1 cellular context compared by ENCODE assay signal in the genomic region with DNA sequence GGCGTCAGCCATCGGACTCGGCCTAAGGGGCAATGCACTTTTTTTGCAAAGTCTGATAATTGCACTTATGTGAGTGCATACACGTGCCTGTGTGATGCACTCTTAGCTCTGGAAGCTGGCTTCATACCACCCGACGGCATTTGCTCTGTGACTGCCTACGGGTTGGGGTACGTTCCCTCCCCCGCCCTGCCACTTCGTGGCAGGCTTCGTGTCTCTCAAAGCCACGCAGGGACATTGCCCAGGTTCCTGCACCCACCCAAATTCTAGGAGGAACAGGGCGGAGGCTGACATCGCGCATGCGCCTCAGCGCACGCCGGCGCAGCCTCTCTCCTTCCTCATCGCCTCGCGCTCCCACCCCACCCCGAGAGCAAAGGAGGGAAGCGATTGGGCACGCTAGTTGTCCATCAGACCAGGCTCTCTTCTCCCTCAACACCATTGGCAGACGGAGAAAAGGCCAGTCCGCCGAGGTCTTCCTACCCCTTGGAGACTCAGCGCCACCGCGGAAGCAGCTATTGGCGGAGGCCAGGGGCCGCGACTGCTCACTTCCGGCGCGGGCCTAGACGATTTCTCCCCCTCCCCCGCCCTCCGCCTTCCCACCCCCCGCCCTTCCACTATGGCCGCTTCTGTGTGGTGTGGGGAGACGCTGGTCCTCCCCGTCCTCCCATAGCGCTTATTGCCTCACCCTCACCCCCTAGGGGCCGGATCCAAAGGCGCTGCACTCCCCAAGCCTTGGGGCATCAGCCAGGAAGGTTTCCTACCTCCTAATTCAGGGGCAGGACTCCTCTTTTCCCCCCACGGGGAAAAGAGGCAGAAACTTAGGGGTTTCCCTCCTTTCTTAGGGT.
TF ChIP-seq lines count a peak whose summit lies in the region.

A gene with protein sequence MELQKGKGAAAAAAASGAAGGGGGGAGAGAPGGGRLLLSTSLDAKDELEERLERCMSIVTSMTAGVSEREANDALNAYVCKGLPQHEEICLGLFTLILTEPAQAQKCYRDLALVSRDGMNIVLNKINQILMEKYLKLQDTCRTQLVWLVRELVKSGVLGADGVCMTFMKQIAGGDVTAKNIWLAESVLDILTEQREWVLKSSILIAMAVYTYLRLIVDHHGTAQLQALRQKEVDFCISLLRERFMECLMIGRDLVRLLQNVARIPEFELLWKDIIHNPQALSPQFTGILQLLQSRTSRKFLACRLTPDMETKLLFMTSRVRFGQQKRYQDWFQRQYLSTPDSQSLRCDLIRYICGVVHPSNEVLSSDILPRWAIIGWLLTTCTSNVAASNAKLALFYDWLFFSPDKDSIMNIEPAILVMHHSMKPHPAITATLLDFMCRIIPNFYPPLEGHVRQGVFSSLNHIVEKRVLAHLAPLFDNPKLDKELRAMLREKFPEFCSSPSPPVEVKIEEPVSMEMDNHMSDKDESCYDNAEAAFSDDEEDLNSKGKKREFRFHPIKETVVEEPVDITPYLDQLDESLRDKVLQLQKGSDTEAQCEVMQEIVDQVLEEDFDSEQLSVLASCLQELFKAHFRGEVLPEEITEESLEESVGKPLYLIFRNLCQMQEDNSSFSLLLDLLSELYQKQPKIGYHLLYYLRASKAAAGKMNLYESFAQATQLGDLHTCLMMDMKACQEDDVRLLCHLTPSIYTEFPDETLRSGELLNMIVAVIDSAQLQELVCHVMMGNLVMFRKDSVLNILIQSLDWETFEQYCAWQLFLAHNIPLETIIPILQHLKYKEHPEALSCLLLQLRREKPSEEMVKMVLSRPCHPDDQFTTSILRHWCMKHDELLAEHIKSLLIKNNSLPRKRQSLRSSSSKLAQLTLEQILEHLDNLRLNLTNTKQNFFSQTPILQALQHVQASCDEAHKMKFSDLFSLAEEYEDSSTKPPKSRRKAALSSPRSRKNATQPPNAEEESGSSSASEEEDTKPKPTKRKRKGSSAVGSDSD (plus strand): TSS at position 588 of the 842 bp plus-strand sequence. CDS start 585 bp downstream, outside the sequence.

TF ChIP-seq in K562, 482 proteins besides CTCF, POLR2A, EP300 and RAD21 (continued from another document and continues in another):
- TF ChIP-seq, protein P1, sequence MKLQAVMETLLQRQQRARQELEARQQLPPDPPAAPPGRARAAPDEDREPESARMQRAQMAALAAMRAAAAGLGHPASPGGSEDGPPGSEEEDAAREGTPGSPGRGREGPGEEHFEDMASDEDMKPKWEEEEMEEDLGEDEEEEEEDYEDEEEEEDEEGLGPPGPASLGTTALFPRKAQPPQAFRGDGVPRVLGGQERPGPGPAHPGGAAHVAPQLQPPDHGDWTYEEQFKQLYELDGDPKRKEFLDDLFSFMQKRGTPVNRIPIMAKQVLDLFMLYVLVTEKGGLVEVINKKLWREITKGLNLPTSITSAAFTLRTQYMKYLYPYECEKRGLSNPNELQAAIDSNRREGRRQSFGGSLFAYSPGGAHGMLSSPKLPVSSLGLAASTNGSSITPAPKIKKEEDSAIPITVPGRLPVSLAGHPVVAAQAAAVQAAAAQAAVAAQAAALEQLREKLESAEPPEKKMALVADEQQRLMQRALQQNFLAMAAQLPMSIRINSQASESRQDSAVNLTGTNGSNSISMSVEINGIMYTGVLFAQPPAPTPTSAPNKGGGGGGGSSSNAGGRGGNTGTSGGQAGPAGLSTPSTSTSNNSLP (IDR thresholded peaks at IDR 0.05; ENCODE audit: borderline replicate concordance, low read depth, low read length), result no peak
- TF ChIP-seq KAT7 (CRISPR knock-in tag; IDR thresholded peaks at IDR 0.05; ENCODE audit: borderline replicate concordance) (0 out of 2 replicates have a peak, but pooled peaks have one; percentile 27), ILF3 (IDR thresholded peaks at IDR 0.05; ENCODE audit: borderline replicate concordance) (no peak), HNRNPL (IDR thresholded peaks at IDR 0.05; ENCODE audit: low read depth, low read length) (no peak), NRF1 (conservative IDR thresholded peaks at IDR 0.05 in 1 of 2, IDR thresholded peaks at IDR 0.05 in 1 of 2) (peak; percentile 97 to 98), HNRNPH1 (optimal IDR thresholded peaks at IDR 0.05; ENCODE audit: low read depth, low read length) (no peak), IFI16 (CRISPR knock-in tag; IDR thresholded peaks at IDR 0.05) (no peak), ZNF644 (tag; IDR thresholded peaks at IDR 0.05; ENCODE audit: low read depth) (no peak; the same call in 1 of the 2 replicates), ETV6 (IDR thresholded peaks at IDR 0.05; ENCODE audit: borderline replicate concordance in 1 of 2, low read depth in 2 of 2, low read length in 1 of 2) (no peak; a peak in 1 of 4 replicates), ETV6 (CRISPR knock-in tag; IDR thresholded peaks at IDR 0.05; ENCODE audit: borderline replicate concordance) (no peak), ZNF79 (CRISPR knock-in tag; IDR thresholded peaks at IDR 0.05; ENCODE audit: low read depth) (no peak), ASH1L (IDR thresholded peaks at IDR 0.05; ENCODE audit: borderline replicate concordance, low read depth, partially characterized antibody) (peak; percentile 92), TEAD2 (tag; IDR thresholded peaks at IDR 0.05) (no peak), NCOR1 (IDR thresholded peaks at IDR 0.05) (no peak), MAFG (tag; conservative IDR thresholded peaks at IDR 0.05) (no peak), SIRT6 (IDR thresholded peaks at IDR 0.05; ENCODE audit: low read depth, low read length) (no peak), FOXA1 (IDR thresholded peaks at IDR 0.05; ENCODE audit: borderline replicate concordance) (no peak), SRSF1 (IDR thresholded peaks at IDR 0.05; ENCODE audit: low read depth, low read length) (no peak), ETS2 (tag; IDR thresholded peaks at IDR 0.05; ENCODE audit: borderline replicate concordance, poor library complexity, severe bottlenecking) (no peak), ZNF444 (CRISPR knock-in tag; IDR thresholded peaks at IDR 0.05) (peak; percentile 75; the same call in 1 of the 2 replicates), SIX5 (IDR thresholded peaks at IDR 0.05; ENCODE audit: borderline replicate concordance in 1 of 2, insufficient read depth in 1 of 2, low read depth in 1 of 2, low read length in 2 of 2) (no peak), SREBF2 (CRISPR knock-in tag; IDR thresholded peaks at IDR 0.05) (no peak), PML (IDR thresholded peaks at IDR 0.05; ENCODE audit: low read length) (peak; percentile 27; the same call in 1 of the 2 replicates), GATAD2A (IDR thresholded peaks at IDR 0.05) (no peak), PHF21A (IDR thresholded peaks at IDR 0.05; ENCODE audit: borderline replicate concordance, low read depth) (no peak), PRPF4 (IDR thresholded peaks at IDR 0.05; ENCODE audit: insufficient read depth, low read depth, low read length, poor library complexity, severe bottlenecking) (no peak), TRIM24 (IDR thresholded peaks at IDR 0.05) (no peak), KAT2B (IDR thresholded peaks at IDR 0.05; ENCODE audit: low read depth, low read length) (no peak), TBL1XR1 (IDR thresholded peaks at IDR 0.05; ENCODE audit: low read length in 2 of 2) (no peak), KLF16 (IDR thresholded peaks at IDR 0.05) (no peak), TAF7 (tag; IDR thresholded peaks at IDR 0.05) (peak; percentile 72), PHB2 (IDR thresholded peaks at IDR 0.05; ENCODE audit: low read depth) (no peak), FUS (optimal IDR thresholded peaks at IDR 0.05; ENCODE audit: low read depth, low read length) (no peak)
- TF ChIP-seq, protein P2, sequence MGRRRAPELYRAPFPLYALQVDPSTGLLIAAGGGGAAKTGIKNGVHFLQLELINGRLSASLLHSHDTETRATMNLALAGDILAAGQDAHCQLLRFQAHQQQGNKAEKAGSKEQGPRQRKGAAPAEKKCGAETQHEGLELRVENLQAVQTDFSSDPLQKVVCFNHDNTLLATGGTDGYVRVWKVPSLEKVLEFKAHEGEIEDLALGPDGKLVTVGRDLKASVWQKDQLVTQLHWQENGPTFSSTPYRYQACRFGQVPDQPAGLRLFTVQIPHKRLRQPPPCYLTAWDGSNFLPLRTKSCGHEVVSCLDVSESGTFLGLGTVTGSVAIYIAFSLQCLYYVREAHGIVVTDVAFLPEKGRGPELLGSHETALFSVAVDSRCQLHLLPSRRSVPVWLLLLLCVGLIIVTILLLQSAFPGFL (CRISPR knock-in tag; IDR thresholded peaks at IDR 0.05), result no peak
- TF ChIP-seq, protein P3, sequence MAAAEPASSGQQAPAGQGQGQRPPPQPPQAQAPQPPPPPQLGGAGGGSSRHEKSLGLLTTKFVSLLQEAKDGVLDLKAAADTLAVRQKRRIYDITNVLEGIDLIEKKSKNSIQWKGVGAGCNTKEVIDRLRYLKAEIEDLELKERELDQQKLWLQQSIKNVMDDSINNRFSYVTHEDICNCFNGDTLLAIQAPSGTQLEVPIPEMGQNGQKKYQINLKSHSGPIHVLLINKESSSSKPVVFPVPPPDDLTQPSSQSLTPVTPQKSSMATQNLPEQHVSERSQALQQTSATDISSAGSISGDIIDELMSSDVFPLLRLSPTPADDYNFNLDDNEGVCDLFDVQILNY (CRISPR knock-in tag; IDR thresholded peaks at IDR 0.05), result no peak
- TF ChIP-seq, protein P4, sequence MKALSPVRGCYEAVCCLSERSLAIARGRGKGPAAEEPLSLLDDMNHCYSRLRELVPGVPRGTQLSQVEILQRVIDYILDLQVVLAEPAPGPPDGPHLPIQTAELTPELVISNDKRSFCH (CRISPR knock-in tag; IDR thresholded peaks at IDR 0.05), result no peak
- TF ChIP-seq, protein P4 (tag; IDR thresholded peaks at IDR 0.05), result peak; percentile 70; the same call in 1 of the 2 replicates
- TF ChIP-seq, protein P5, sequence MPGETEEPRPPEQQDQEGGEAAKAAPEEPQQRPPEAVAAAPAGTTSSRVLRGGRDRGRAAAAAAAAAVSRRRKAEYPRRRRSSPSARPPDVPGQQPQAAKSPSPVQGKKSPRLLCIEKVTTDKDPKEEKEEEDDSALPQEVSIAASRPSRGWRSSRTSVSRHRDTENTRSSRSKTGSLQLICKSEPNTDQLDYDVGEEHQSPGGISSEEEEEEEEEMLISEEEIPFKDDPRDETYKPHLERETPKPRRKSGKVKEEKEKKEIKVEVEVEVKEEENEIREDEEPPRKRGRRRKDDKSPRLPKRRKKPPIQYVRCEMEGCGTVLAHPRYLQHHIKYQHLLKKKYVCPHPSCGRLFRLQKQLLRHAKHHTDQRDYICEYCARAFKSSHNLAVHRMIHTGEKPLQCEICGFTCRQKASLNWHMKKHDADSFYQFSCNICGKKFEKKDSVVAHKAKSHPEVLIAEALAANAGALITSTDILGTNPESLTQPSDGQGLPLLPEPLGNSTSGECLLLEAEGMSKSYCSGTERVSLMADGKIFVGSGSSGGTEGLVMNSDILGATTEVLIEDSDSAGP (CRISPR knock-in tag; IDR thresholded peaks at IDR 0.05), result no peak
- TF ChIP-seq, protein P6, sequence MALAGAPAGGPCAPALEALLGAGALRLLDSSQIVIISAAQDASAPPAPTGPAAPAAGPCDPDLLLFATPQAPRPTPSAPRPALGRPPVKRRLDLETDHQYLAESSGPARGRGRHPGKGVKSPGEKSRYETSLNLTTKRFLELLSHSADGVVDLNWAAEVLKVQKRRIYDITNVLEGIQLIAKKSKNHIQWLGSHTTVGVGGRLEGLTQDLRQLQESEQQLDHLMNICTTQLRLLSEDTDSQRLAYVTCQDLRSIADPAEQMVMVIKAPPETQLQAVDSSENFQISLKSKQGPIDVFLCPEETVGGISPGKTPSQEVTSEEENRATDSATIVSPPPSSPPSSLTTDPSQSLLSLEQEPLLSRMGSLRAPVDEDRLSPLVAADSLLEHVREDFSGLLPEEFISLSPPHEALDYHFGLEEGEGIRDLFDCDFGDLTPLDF (CRISPR knock-in tag; IDR thresholded peaks at IDR 0.05), result no peak
- TF ChIP-seq, protein P7, sequence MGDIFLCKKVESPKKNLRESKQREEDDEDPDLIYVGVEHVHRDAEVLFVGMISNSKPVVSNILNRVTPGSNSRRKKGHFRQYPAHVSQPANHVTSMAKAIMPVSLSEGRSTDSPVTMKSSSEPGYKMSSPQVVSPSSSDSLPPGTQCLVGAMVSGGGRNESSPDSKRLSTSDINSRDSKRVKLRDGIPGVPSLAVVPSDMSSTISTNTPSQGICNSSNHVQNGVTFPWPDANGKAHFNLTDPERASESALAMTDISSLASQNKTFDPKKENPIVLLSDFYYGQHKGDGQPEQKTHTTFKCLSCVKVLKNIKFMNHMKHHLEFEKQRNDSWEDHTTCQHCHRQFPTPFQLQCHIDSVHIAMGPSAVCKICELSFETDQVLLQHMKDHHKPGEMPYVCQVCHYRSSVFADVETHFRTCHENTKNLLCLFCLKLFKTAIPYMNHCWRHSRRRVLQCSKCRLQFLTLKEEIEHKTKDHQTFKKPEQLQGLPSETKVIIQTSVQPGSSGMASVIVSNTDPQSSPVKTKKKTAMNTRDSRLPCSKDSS (IDR thresholded peaks at IDR 0.05; ENCODE audit: low read depth, partially characterized antibody), result no peak
- TF ChIP-seq, protein P8, sequence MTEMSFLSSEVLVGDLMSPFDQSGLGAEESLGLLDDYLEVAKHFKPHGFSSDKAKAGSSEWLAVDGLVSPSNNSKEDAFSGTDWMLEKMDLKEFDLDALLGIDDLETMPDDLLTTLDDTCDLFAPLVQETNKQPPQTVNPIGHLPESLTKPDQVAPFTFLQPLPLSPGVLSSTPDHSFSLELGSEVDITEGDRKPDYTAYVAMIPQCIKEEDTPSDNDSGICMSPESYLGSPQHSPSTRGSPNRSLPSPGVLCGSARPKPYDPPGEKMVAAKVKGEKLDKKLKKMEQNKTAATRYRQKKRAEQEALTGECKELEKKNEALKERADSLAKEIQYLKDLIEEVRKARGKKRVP (CRISPR knock-in tag; IDR thresholded peaks at IDR 0.05), result no peak
- TF ChIP-seq, protein P9, sequence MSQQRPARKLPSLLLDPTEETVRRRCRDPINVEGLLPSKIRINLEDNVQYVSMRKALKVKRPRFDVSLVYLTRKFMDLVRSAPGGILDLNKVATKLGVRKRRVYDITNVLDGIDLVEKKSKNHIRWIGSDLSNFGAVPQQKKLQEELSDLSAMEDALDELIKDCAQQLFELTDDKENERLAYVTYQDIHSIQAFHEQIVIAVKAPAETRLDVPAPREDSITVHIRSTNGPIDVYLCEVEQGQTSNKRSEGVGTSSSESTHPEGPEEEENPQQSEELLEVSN (IDR thresholded peaks at IDR 0.05; ENCODE audit: borderline replicate concordance in 1 of 2, extremely low read depth in 1 of 2, insufficient read depth in 1 of 2, insufficient read length in 1 of 2, low read depth in 1 of 2, low read length in 1 of 2, poor library complexity in 1 of 2, severe bottlenecking in 1 of 2), result peak; percentile 87 to 91
